Comparison of ENCODE assay signal across 17 cellular contexts in the genomic region with DNA sequence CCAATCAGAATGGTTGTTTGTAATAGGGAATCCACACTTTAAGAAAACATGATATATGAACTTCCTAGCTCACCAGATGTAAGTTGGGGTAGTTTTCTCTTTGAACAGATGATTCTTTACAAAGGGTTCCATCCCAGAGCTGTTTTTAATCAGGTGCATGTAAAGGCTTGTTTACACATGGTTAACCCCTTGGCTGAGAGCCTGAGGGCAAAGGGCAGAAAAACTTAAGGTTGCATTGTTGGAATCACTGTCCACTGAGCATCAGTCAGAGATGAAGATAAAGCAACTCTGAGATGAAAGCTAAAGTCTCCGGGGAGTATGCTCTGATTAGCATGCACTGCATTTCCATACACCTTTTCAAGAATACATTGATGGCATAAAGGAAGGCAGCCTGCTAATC.
"Had no signal": no experiment of that assay in that cellular context is flagged by ENCODE, and none has a peak within 500 bp of the region (broad histone marks: within the 10 kb centered on the region; RNA-seq: fewer than 3 reads in every experiment).

No MANE protein-coding gene starts in this region.

- H3K36me3 ChIP-seq: SJCRH30 had no signal

- DNase-seq: Kasumi-1, MM.1S, NCI-H1092 treated with DMSO at 0.1 percent for 48 hours, NCI-H1436, NCI-H187, NCI-H2029, NCI-H2081 treated with DMSO at 0.1 percent for 48 hours, NCI-H2171, NCI-H345, NCI-H524, NCI-H526 treated with DMSO at 0.1 percent for 48 hours, NCI-H774, RPMI8226, SHP77 treated with DMSO at 0.1 percent for 48 hours, SJCRH30 had no signal

- H3K27ac ChIP-seq: KMS-11, SJCRH30 had no signal

- H3K9ac ChIP-seq: KMS-11 had no signal

- H3K4me3 ChIP-seq: K562, SJCRH30 had no signal

- H3K9me3 ChIP-seq: SJCRH30 had no signal

- H3K4me1 ChIP-seq: SJCRH30 had no signal

- H3K27me3 ChIP-seq: SJCRH30 had no signal
